8 cellular contexts compared by ENCODE assay signal in genomic region chr22:24423519-24424000, GRCh38. TPM values are rescaled to one million over a fixed set of nuclear protein-coding genes. Genes with fewer than 3 reads are reported as not detected.
A peak's percentile ranks its signal among the peaks of the same experiment; 100 is the strongest.
DNase-seq lines count a peak whose midpoint lies in the region; ATAC-seq, FAIRE-seq and TF ChIP-seq lines count a peak whose summit lies in the region.

No MANE protein-coding gene starts in this region.

- no peaks in the 10 kb centered on the region for H3K9me3 ChIP-seq in kidney (ENCODE audit: control insufficient read depth in 1 of 2, low read length in 2 of 2)

- H3K4me3 ChIP-seq in AG10803 (ENCODE audit: low read length), result peak overlapping the region; percentile 42
- H3K4me3 ChIP-seq in brain microvascular endothelial cell (ENCODE audit: low read depth, low read length), result peak overlapping the region; percentile 30
- peak overlapping the region in 1 of 2 donors; percentile 32 for H3K4me3 ChIP-seq in kidney (ENCODE audit: low read length in 2 of 2)

- intact Hi-C loops in kidney (cut with DNase I), result loop anchor here (10.0 kb wide), 1 partner anchor 81 kb away; no protein-coding TSS in a partner anchor

- in situ Hi-C loops in brain microvascular endothelial cell (cut with HindIII; ENCODE audit: low pct_ligation_motif_present, low sequenced_read_pairs), result no loop called here

- TF ChIP-seq CTCF in AG10803 (conservative IDR thresholded peaks at IDR 0.05; ENCODE audit: low read length) (peak; percentile 41), brain microvascular endothelial cell (IDR thresholded peaks at IDR 0.05; ENCODE audit: low read depth, low read length, missing control alignments) (peak; percentile 57), kidney (IDR thresholded peaks at IDR 0.05; ENCODE audit: borderline replicate concordance, extremely low read depth, insufficient read depth) (peak; percentile 79)

- H3K9ac ChIP-seq in kidney (ENCODE audit: low read length in 2 of 2), result no peak overlapping the region

- POLR2A ChIA-PET in HEK293T (lab: Yijun Ruan, JAX), result no interaction called here

- no peaks in the 10 kb centered on the region for H3K27me3 ChIP-seq in brain microvascular endothelial cell (replicated peaks)

- CTCF ChIA-PET in HEK293T (lab: Yijun Ruan, JAX), result interaction anchor here (0.6 to 1.2 kb wide), 4 partner anchors 21 to 83 kb away, joined by 3 to 6 read pairs (median 4); no protein-coding TSS in a partner anchor

- H3K27ac ChIP-seq in brain microvascular endothelial cell (no peak overlapping the region), kidney (ENCODE audit: low read depth in 2 of 2, low read length in 2 of 2) (no peak overlapping the region)

- H3K36me3 ChIP-seq in brain microvascular endothelial cell (replicated peaks) (no peaks in the 10 kb centered on the region), kidney (ENCODE audit: control insufficient read depth in 1 of 2, insufficient read depth in 2 of 2, low read length in 2 of 2) (no peaks in the 10 kb centered on the region)

- no peak for ATAC-seq in GM18907 (IDR thresholded peaks at IDR 0.05; ENCODE audit: unreplicated experiment)

- FAIRE-seq in kidney (lab: Jason Lieb, UNC), result no peak

- H3K4me1 ChIP-seq in kidney (ENCODE audit: control insufficient read depth in 1 of 2, insufficient read depth in 1 of 2, low read depth in 1 of 2, low read length in 2 of 2), result peaks cover 0 to 11% of the 10 kb centered on the region in 2 donors

- DNase-seq in AG10803 (ENCODE audit: low read depth), result no peak
- peak; percentile 94 for DNase-seq in HEK293T (ENCODE audit: extremely low spot score)
- DNase-seq in UCSD-AML1 (lab: John Stamatoyannopoulos, UW; ENCODE audit: unreplicated experiment), result peak; percentile 66
- no peak for DNase-seq in brain microvascular endothelial cell
- DNase-seq in kidney, result no peak
- peak; percentile 72 for DNase-seq in stimulated activated CD4-positive, alpha-beta T cell treated with anti-CD3 and anti-CD28 coated beads, Interleukin-4, amount 100 ng/mL, for 1 hour
- DNase-seq in NCI-H2081 (lab: John Stamatoyannopoulos, UW), result no peak

TF ChIP-seq in HEK293T, 16 proteins besides CTCF, POLR2A, EP300 and RAD21:
- TF ChIP-seq HDGF (IDR thresholded peaks at IDR 0.05; ENCODE audit: borderline replicate concordance), result no peak

RNA-seq across cellular contexts. Expression of gene ADORA2A, which starts 3.8 kb away (rescaled TPM):
- 6.9 TPM for total RNA-seq in kidney
- polyA plus RNA-seq in kidney (ENCODE audit: insufficient read depth, low read depth, low replicate concordance), result 6.1 TPM

Comparison
In these comparisons a context has a peak if more than half of its experiments do, and no peak if none do; other contexts are left out.
1. DNase-seq: peak in HEK293T (single experiment), UCSD-AML1 (single experiment) and stimulated activated CD4-positive, alpha-beta T cell treated with anti-CD3 and anti-CD28 coated beads, Interleukin-4, amount 100 ng/mL, for 1 hour (single experiment); none in AG10803 (single experiment), brain microvascular endothelial cell (single experiment), kidney (single experiment) and NCI-H2081 (0 of 2).
2. Peak in every context shown above with its lines, with median percentiles within 50 percentile points of each other: CTCF ChIP-seq.